Comparison of ENCODE assay signal across 6 cellular contexts in the genomic region with DNA sequence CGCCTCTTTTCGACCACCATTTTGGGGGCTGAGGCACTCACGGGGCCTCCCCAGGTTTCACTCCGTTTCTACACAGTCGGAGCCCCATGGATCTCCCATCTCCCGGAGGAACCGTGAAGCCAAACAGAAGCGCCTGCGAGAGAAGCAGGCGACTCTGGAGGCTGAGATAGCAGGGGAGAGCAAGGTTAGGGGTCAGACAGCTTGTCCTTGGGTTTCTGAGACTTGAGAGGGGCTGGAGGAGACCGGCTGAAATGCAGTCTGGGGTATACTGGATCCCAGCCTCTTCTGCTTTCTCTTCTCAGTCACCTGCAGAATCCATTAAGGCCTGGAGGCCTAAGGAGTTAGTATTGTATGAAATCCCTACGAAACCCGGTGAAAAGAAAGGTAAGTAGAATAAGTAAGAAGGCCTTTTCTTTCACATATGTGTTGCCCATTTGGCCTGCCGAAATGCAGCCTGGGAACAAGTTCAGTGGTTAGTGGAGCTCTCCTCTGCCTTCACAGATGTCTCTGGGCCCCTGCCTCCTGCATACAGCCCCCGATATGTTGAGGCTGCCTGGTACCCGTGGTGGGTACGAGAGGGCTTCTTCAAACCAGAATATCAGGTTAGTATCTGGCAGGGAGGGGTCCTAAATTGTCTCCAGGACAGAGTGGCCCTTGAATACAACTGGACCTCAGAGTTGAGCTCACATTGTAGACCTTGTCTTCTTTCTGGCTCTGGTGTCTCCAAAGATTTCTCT. TPM values are rescaled to one million over a fixed set of nuclear protein-coding genes. Genes with fewer than 3 reads are reported as not detected.
A peak's percentile ranks its signal among the peaks of the same experiment; 100 is the strongest.
DNase-seq lines count a peak whose midpoint lies in the region; ATAC-seq lines count a peak whose summit lies in the region.

No MANE protein-coding gene starts in this region.

- H3K9me3 ChIP-seq in BLaER1 treated with 17β-estradiol and CSF1 and Interleukin-3, amounts not matched to agents 10 nM and 100 nM (replicated peaks in 1 of 11), result no peaks in the 10 kb centered on the region
- H3K9me3 ChIP-seq in iPS-20b (ENCODE audit: insufficient read depth, low read depth, low read length) (no peaks in the 10 kb centered on the region), aorta (ENCODE audit: control insufficient read depth, low read length) (no peaks in the 10 kb centered on the region)

- ATAC-seq in aorta (ENCODE audit: low FRiP score), result no peak
- ATAC-seq in HG03460 (IDR thresholded peaks at IDR 0.05; ENCODE audit: unreplicated experiment), result no peak

- peak overlapping the region; percentile 63 to 80 (median 68) for H3K4me3 ChIP-seq in BLaER1 treated with 17β-estradiol and CSF1 and Interleukin-3, amounts not matched to agents 10 nM and 100 nM
- H3K4me3 ChIP-seq in iPS-20b (ENCODE audit: low read length), result peak overlapping the region; percentile 88
- H3K4me3 ChIP-seq in aorta (ENCODE audit: low read length in 2 of 2), result peak overlapping the region in 1 of 2 donors; percentile 33

- H4K20me1 ChIP-seq in BLaER1 treated with 17β-estradiol and CSF1 and Interleukin-3, amounts not matched to agents 10 nM and 100 nM, result peaks cover 0 to 6% (median 0%) of the 10 kb centered on the region in 11 experiments; a peak in 3 of 22 replicates

- peaks cover 64 to 79% (median 72%) of the 10 kb centered on the region in 11 experiments for H3K36me3 ChIP-seq in BLaER1 treated with 17β-estradiol and CSF1 and Interleukin-3, amounts not matched to agents 10 nM and 100 nM
- peaks cover 71% of the 10 kb centered on the region for H3K36me3 ChIP-seq in iPS-20b (ENCODE audit: insufficient read depth, low read depth, low read length)
- H3K36me3 ChIP-seq in aorta (ENCODE audit: control insufficient read depth in 1 of 2, insufficient read depth in 2 of 2, low read length in 1 of 2), result peaks cover 0 to 2% of the 10 kb centered on the region in 2 donors

- H3K27ac ChIP-seq in BLaER1 treated with 17β-estradiol and CSF1 and Interleukin-3, amounts not matched to agents 10 nM and 100 nM, result peak overlapping the region; percentile 72 to 91 (median 88); a peak in 21 of 22 replicates
- H3K27ac ChIP-seq in iPS-20b (ENCODE audit: low read length), result no peak overlapping the region
- H3K27ac ChIP-seq in aorta (ENCODE audit: low read depth in 1 of 2, low read length in 2 of 2), result peak overlapping the region; percentile 33 to 72

- intact Hi-C loops in aorta (cut with DNase I), result loop anchor here (5.0 kb wide), 3 partner anchors 157 to 172 kb away; no protein-coding TSS in a partner anchor

- H3K4me2 ChIP-seq in BLaER1 treated with 17β-estradiol and CSF1 and Interleukin-3, amounts not matched to agents 10 nM and 100 nM, result peak overlapping the region; percentile 85 to 99 (median 92)

- H3K27me3 ChIP-seq in BLaER1 treated with 17β-estradiol and CSF1 and Interleukin-3, amounts not matched to agents 10 nM and 100 nM, result no peaks in the 10 kb centered on the region
- no peaks in the 10 kb centered on the region for H3K27me3 ChIP-seq in iPS-20b (ENCODE audit: insufficient read depth, low read length)
- no peaks in the 10 kb centered on the region for H3K27me3 ChIP-seq in aorta (ENCODE audit: control insufficient read depth in 1 of 2, insufficient read depth in 2 of 2, low read length in 1 of 2)

- WGBS in aorta, 2 donors, result 32 to 42% methylated on average over 17 of the region's 17 CpGs

- peak; percentile 35 for DNase-seq in UCSD-AML1 (lab: John Stamatoyannopoulos, UW; ENCODE audit: unreplicated experiment)
- no peak for DNase-seq in aorta
- DNase-seq in activated gamma-delta T cell treated with Interleukin-2 at 50 U/mL for 16 hours, result no peak

- peak overlapping the region; percentile 81 to 92 (median 88) for H3K9ac ChIP-seq in BLaER1 treated with 17β-estradiol and CSF1 and Interleukin-3, amounts not matched to agents 10 nM and 100 nM
- peak overlapping the region; percentile 77 for H3K9ac ChIP-seq in iPS-20b (ENCODE audit: low read depth, low read length)

- H3K4me1 ChIP-seq in BLaER1 treated with 17β-estradiol and CSF1 and Interleukin-3, amounts not matched to agents 10 nM and 100 nM, result peaks cover 17 to 26% (median 22%) of the 10 kb centered on the region in 10 experiments
- H3K4me1 ChIP-seq in iPS-20b (ENCODE audit: insufficient read depth, low read length) (peaks cover 11% of the 10 kb centered on the region; the same call in 1 of the 2 replicates), aorta (ENCODE audit: control insufficient read depth in 1 of 2, insufficient read depth in 2 of 2, low read length in 2 of 2) (no peaks in the 10 kb centered on the region)

RNA-seq across cellular contexts. Expression of a gene that starts 1.0 kb away (rescaled TPM):
- total RNA-seq in aorta, result 10 to 100 TPM; 16.0 to 19.1 TPM
- 10 to 100 TPM in 1 of 2 donors, 1 to 10 TPM in 1; 9.6 to 65.7 TPM for polyA plus RNA-seq in aorta

RNA-seq across cellular contexts. Expression of a gene that starts 7.0 kb away (rescaled TPM):
- 10 to 100 TPM; 31.2 to 37.0 TPM for total RNA-seq in aorta
- polyA plus RNA-seq in aorta, result 10 to 100 TPM in 1 of 2 donors, 1 to 10 TPM in 1; 3.9 to 88.2 TPM

RNA-seq across cellular contexts. Expression of a gene that starts 16.9 kb away (rescaled TPM):
- total RNA-seq in aorta, result not detected
- 1 to 10 TPM in 1 of 2 donors, not detected in 1; 2.4 TPM for polyA plus RNA-seq in aorta

RNA-seq across cellular contexts. Expression of a gene that starts 25.8 kb away (rescaled TPM):
- not detected for total RNA-seq in aorta
- under 1 TPM; 0.13 to 0.18 TPM for polyA plus RNA-seq in aorta

RNA-seq across cellular contexts. Expression of a gene that starts 30.7 kb away (rescaled TPM):
- 10 to 100 TPM; 29.5 to 32.0 TPM for total RNA-seq in aorta
- 10 to 100 TPM in 1 of 2 donors, 1 to 10 TPM in 1; 6.8 to 15.4 TPM for polyA plus RNA-seq in aorta
